ENCODE assay signal across 13 cellular contexts in the genomic region with DNA sequence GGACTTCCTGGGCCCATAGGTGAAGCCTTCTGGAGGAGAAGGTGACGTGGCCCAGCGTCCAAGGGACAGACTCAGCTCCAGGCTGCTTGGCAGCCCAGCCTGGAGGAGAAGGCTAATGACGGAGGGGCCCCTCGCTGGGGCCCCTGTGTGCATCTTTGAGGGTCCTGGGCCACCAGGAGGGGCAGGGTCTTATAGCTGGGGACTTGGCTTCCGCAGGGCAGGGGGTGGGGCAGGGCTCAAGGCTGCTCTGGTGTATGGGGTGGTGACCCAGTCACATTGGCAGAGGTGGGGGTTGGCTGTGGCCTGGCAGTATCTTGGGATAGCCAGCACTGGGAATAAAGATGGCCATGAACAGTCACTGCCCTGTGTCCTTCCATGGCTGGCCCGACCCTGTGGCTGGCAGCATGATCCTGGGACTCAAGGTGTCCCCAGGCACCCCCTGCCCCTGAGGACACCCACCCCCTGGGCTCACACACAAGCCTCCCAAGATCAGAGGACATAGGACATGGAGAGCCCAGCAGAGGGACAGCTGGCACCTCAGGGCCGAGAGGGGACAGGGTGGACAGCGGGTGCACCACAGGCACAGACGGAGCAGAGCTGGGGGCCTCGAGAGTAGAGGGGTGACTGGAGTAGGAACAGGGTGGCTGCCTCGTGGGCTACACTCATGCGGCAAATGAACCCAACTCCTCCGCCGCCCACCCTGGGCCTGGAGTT. TPM values are rescaled to one million over a fixed set of nuclear protein-coding genes. Genes with fewer than 3 reads are reported as not detected.
DNase-seq lines count a peak whose midpoint lies in the region; ATAC-seq and TF ChIP-seq lines count a peak whose summit lies in the region.
"Had no signal": no experiment of that assay in that cellular context is flagged by ENCODE, and none has a peak within 500 bp of the region (broad histone marks: within the 10 kb centered on the region; RNA-seq: fewer than 3 reads in every experiment).

No MANE protein-coding gene starts in this region.

- H3K9me3 ChIP-seq in right atrium auricular region = no peaks in the 10 kb centered on the region
- H3K9me3 ChIP-seq: ascending aorta, gastrocnemius medialis had no signal

- H3K27me3 Mint-ChIP-seq in dendritic cell treated with granulocyte-macrophage colony-stimulating factor and Interleukin-4, amounts not matched to agents 40 ng/mL and 50 ng/mL, for 4 days = peaks cover 4% of the 10 kb centered on the region

- DNase-seq in Right ventricle myocardium inferior (ENCODE audit: missing footprints) = peak; percentile 32
- DNase-seq in right atrium auricular region (ENCODE audit: low spot score) = no peak
- no peak for DNase-seq in stimulated activated effector memory CD8-positive, alpha-beta T cell treated with anti-CD3 and anti-CD28 coated beads, Interleukin-12 subunit alpha, Interleukin-12 subunit beta, amount 100 ng/mL, for 72 hours (ENCODE audit: low spot score in 2 of 2)
- no peak for DNase-seq in stimulated activated CD4-positive, alpha-beta T cell treated with anti-CD3 and anti-CD28 coated beads, Interleukin-12 subunit alpha, Interleukin-12 subunit beta, amount 100 ng/mL, for 4 hours
- DNase-seq: gastrocnemius medialis, IMR-90, NCI-H2029 treated with DMSO at 0.1 percent for 48 hours, SIG-M5 had no signal

- no peaks in the 10 kb centered on the region for H3K36me3 ChIP-seq in right atrium auricular region
- H3K36me3 ChIP-seq: ascending aorta, gastrocnemius medialis had no signal

- H3K27ac ChIP-seq in right atrium auricular region = no peak overlapping the region
- H3K27ac ChIP-seq: ascending aorta, gastrocnemius medialis had no signal

- H3K9me3 Mint-ChIP-seq in dendritic cell treated with granulocyte-macrophage colony-stimulating factor and Interleukin-4, amounts not matched to agents 40 ng/mL and 50 ng/mL, for 4 days = peaks cover 4% of the 10 kb centered on the region
- H3K9me3 Mint-ChIP-seq in stimulated activated effector memory CD8-positive, alpha-beta T cell treated with anti-CD3 and anti-CD28 coated beads, Interleukin-12 subunit alpha, Interleukin-12 subunit beta, amount 100 ng/mL, for 72 hours = no peaks in the 10 kb centered on the region
- H3K9me3 Mint-ChIP-seq: neural crest cell had no signal

- peaks cover 0 to 26% of the 10 kb centered on the region in 2 donors for H3K4me1 ChIP-seq in right atrium auricular region

- TF ChIP-seq CTCF in right atrium auricular region (IDR thresholded peaks at IDR 0.05) = no peak

- H3K4me3 ChIP-seq in right atrium auricular region = no peak overlapping the region
- H3K4me3 ChIP-seq: ascending aorta, gastrocnemius medialis had no signal

- H3K27me3 ChIP-seq in right atrium auricular region = peaks cover 0 to 8% of the 10 kb centered on the region in 2 donors

- no peak for ATAC-seq in Right ventricle myocardium inferior
- ATAC-seq in stimulated activated effector memory CD8-positive, alpha-beta T cell treated with anti-CD3 and anti-CD28 coated beads, Interleukin-12 subunit alpha, Interleukin-12 subunit beta, amount 100 ng/mL, for 72 hours = no peak
- ATAC-seq in GM21390 (IDR thresholded peaks at IDR 0.05; ENCODE audit: unreplicated experiment) = no peak
- ATAC-seq: gastrocnemius medialis had no signal

- peak overlapping the region; percentile 6 for H3K27ac Mint-ChIP-seq in dendritic cell treated with granulocyte-macrophage colony-stimulating factor and Interleukin-4, amounts not matched to agents 40 ng/mL and 50 ng/mL, for 4 days
- peak overlapping the region; percentile 40 for H3K27ac Mint-ChIP-seq in stimulated activated effector memory CD8-positive, alpha-beta T cell treated with anti-CD3 and anti-CD28 coated beads, Interleukin-12 subunit alpha, Interleukin-12 subunit beta, amount 100 ng/mL, for 72 hours

- peaks cover 9% of the 10 kb centered on the region for H3K4me1 Mint-ChIP-seq in dendritic cell treated with granulocyte-macrophage colony-stimulating factor and Interleukin-4, amounts not matched to agents 40 ng/mL and 50 ng/mL, for 4 days (ENCODE audit: low read depth)
- peaks cover 6% of the 10 kb centered on the region for H3K4me1 Mint-ChIP-seq in stimulated activated effector memory CD8-positive, alpha-beta T cell treated with anti-CD3 and anti-CD28 coated beads, Interleukin-12 subunit alpha, Interleukin-12 subunit beta, amount 100 ng/mL, for 72 hours
- H3K4me1 Mint-ChIP-seq: neural crest cell had no signal

- H3K36me3 Mint-ChIP-seq in dendritic cell treated with granulocyte-macrophage colony-stimulating factor and Interleukin-4, amounts not matched to agents 40 ng/mL and 50 ng/mL, for 4 days (ENCODE audit: low read depth) = no peaks in the 10 kb centered on the region
- H3K36me3 Mint-ChIP-seq in stimulated activated effector memory CD8-positive, alpha-beta T cell treated with anti-CD3 and anti-CD28 coated beads, Interleukin-12 subunit alpha, Interleukin-12 subunit beta, amount 100 ng/mL, for 72 hours = peaks cover 17% of the 10 kb centered on the region

- no peak overlapping the region for H3K4me3 Mint-ChIP-seq in dendritic cell treated with granulocyte-macrophage colony-stimulating factor and Interleukin-4, amounts not matched to agents 40 ng/mL and 50 ng/mL, for 4 days
- H3K4me3 Mint-ChIP-seq in stimulated activated effector memory CD8-positive, alpha-beta T cell treated with anti-CD3 and anti-CD28 coated beads, Interleukin-12 subunit alpha, Interleukin-12 subunit beta, amount 100 ng/mL, for 72 hours = peak overlapping the region; percentile 52

- intact Hi-C loops in Right ventricle myocardium inferior (cut with DNase I) = loop anchor here (5.0 kb wide), 1 partner anchor 113 kb away; no protein-coding TSS in a partner anchor
- intact Hi-C loops in dendritic cell treated with granulocyte-macrophage colony-stimulating factor and Interleukin-4, amounts not matched to agents 40 ng/mL and 50 ng/mL, for 4 days (cut with micrococcal nuclease) = no loop called here

RNA-seq across cellular contexts. Expression of gene SIGIRR, which starts 10.1 kb away (rescaled TPM):
- total RNA-seq in Right ventricle myocardium inferior (50.0 TPM), right atrium auricular region (10 to 100 TPM; 26.6 to 33.3 TPM)

RNA-seq across cellular contexts. Expression of gene PKP3, which starts 10.7 kb away (rescaled TPM):
- total RNA-seq in Right ventricle myocardium inferior (0.32 TPM), right atrium auricular region (1 to 10 TPM in 1 of 2 donors, under 1 TPM in 1; 0.43 to 1.0 TPM)
- total RNA-seq: A673, ascending aorta had no signal

RNA-seq across cellular contexts. Expression of gene B4GALNT4, which starts 35.4 kb away (rescaled TPM):
- total RNA-seq in Right ventricle myocardium inferior (0.54 TPM), right atrium auricular region (under 1 TPM in 1 of 2 donors, not detected in 1; 0.39 TPM)
- total RNA-seq: ascending aorta, gastrocnemius medialis had no signal

RNA-seq across cellular contexts. Expression of gene ANO9, which starts 37.1 kb away (rescaled TPM):
- total RNA-seq in Right ventricle myocardium inferior = 0.41 TPM
- total RNA-seq in right atrium auricular region = under 1 TPM; 0.11 to 0.75 TPM
- total RNA-seq: A673, IMR-90, neural crest cell had no signal

RNA-seq across cellular contexts. Expression of gene PTDSS2, which starts 45.4 kb away (rescaled TPM):
- total RNA-seq in Right ventricle myocardium inferior = 27.8 TPM
- 10 to 100 TPM; 26.8 to 32.5 TPM for total RNA-seq in right atrium auricular region
